8 cellular contexts compared by ENCODE assay signal in genomic region chr1:167221126-167221803, GRCh38. TPM values are rescaled to one million over a fixed set of nuclear protein-coding genes. Genes with fewer than 3 reads are reported as not detected.
A peak's percentile ranks its signal among the peaks of the same experiment; 100 is the strongest.
DNase-seq lines count a peak whose midpoint lies in the region; ATAC-seq and TF ChIP-seq lines count a peak whose summit lies in the region.

No MANE protein-coding gene starts in this region.

- H3K4me1 Mint-ChIP-seq in CD8-positive, alpha-beta memory T cell = peaks cover 29 to 55% (median 50%) of the 10 kb centered on the region in 3 donors
- peaks cover 21% of the 10 kb centered on the region for H3K4me1 Mint-ChIP-seq in glutamatergic neuron (ENCODE audit: low read depth, unreplicated experiment)

- peaks cover 0 to 14% (median 3%) of the 10 kb centered on the region in 3 donors for H3K36me3 Mint-ChIP-seq in CD8-positive, alpha-beta memory T cell
- H3K36me3 Mint-ChIP-seq in glutamatergic neuron (ENCODE audit: unreplicated experiment) = peaks cover 5% of the 10 kb centered on the region

- H3K36me3 ChIP-seq in CD8-positive, alpha-beta memory T cell (ENCODE audit: insufficient read depth, low read length) = no peaks in the 10 kb centered on the region
- H3K36me3 ChIP-seq in prostate gland = no peaks in the 10 kb centered on the region

- no peaks in the 10 kb centered on the region for H3K9me3 ChIP-seq in CD8-positive, alpha-beta memory T cell (ENCODE audit: low read length)
- no peaks in the 10 kb centered on the region for H3K9me3 ChIP-seq in prostate gland

- H3K27me3 ChIP-seq in CD8-positive, alpha-beta memory T cell (ENCODE audit: insufficient read depth, low read length, poor library complexity, severe bottlenecking) = no peaks in the 10 kb centered on the region
- H3K27me3 ChIP-seq in prostate gland (replicated peaks; ENCODE audit: insufficient read depth) = no peaks in the 10 kb centered on the region

- WGBS in prostate gland = 2% methylated on average over 62 of the region's 83 CpGs

- peak overlapping the region; percentile 58 to 95 (median 88) for H3K27ac Mint-ChIP-seq in CD8-positive, alpha-beta memory T cell
- H3K27ac Mint-ChIP-seq in glutamatergic neuron (ENCODE audit: unreplicated experiment) = peak overlapping the region; percentile 87

- POLR2A ChIA-PET in CD8-positive, alpha-beta memory T cell (lab: Charles Lee) = interaction anchor here (0.6 to 1.5 kb wide), 4 partner anchors 62 to 715 kb away, joined by 3 to 8 read pairs (median 5); partner anchors contain the start of genes CD247, DCAF6 and MPC2

- intact Hi-C loops in prostate gland (cut with DNase I) = loop anchor here (2.0 to 10.0 kb wide), 2 partner anchors 154 to 346 kb away; partner anchors contain the start of gene TADA1

- H3K27me3 Mint-ChIP-seq in CD8-positive, alpha-beta memory T cell = peaks cover 0 to 5% of the 10 kb centered on the region in 2 donors
- H3K27me3 Mint-ChIP-seq in glutamatergic neuron (ENCODE audit: unreplicated experiment) = peaks cover 15% of the 10 kb centered on the region

- H3K4me3 ChIP-seq in CD8-positive, alpha-beta memory T cell (ENCODE audit: low read length) = peak overlapping the region; percentile 63
- H3K4me3 ChIP-seq in prostate gland = peak overlapping the region; percentile 86 to 91

- DNase-seq in CD8-positive, alpha-beta memory T cell = peak in 2 of 5 donors; percentile 18 to 33
- DNase-seq in activated T-helper 1 cell treated with Interleukin-2 at 50 U/mL for 16 hours (ENCODE audit: low read depth) (peak; percentile 13), glutamatergic neuron (peak; percentile 69), prostate gland (ENCODE audit: low spot score) (peak; percentile 11), superior temporal gyrus (ENCODE audit: extremely low spot score) (no peak), epidermal melanocyte (ENCODE audit: insufficient read length, low spot score) (no peak)

- H3K4me1 ChIP-seq in CD8-positive, alpha-beta memory T cell (ENCODE audit: insufficient read depth, low read length) = peaks cover 28% of the 10 kb centered on the region
- peaks cover 2% of the 10 kb centered on the region for H3K4me1 ChIP-seq in prostate gland (replicated peaks)

- CTCF ChIA-PET in CD8-positive, alpha-beta memory T cell (lab: Charles Lee) = interaction anchor here (0.9 to 3.6 kb wide), 9 partner anchors 10 to 297 kb away, joined by 4 to 20 read pairs (median 6); partner anchors contain the start of genes CD247 and GPA33

- ATAC-seq in GM19455 (IDR thresholded peaks at IDR 0.05; ENCODE audit: unreplicated experiment) (peak; percentile 14), HG03558 (IDR thresholded peaks at IDR 0.05; ENCODE audit: extremely low read depth, unreplicated experiment) (peak; percentile 2)

- H3K27ac ChIP-seq in CD8-positive, alpha-beta memory T cell (ENCODE audit: low read depth, low read length) = peak overlapping the region; percentile 88
- peak overlapping the region; percentile 96 to 98 for H3K27ac ChIP-seq in prostate gland

- no peak for TF ChIP-seq CTCF in glutamatergic neuron (IDR thresholded peaks at IDR 0.05; ENCODE audit: partially characterized antibody, unreplicated experiment)
- no peak for TF ChIP-seq CTCF in prostate gland (IDR thresholded peaks at IDR 0.05)

- no peak for TF ChIP-seq POLR2A in prostate gland (IDR thresholded peaks at IDR 0.05)

- peak overlapping the region; percentile 91 to 98 (median 92) for H3K4me3 Mint-ChIP-seq in CD8-positive, alpha-beta memory T cell
- peak overlapping the region; percentile 66 for H3K4me3 Mint-ChIP-seq in glutamatergic neuron (ENCODE audit: unreplicated experiment)

- no peaks in the 10 kb centered on the region for H3K9me3 Mint-ChIP-seq in CD8-positive, alpha-beta memory T cell
- H3K9me3 Mint-ChIP-seq in glutamatergic neuron (ENCODE audit: unreplicated experiment) = peaks cover 12% of the 10 kb centered on the region

RNA-seq across cellular contexts. Expression of gene POU2F1, which starts 0.6 kb away (rescaled TPM):
- total RNA-seq in CD8-positive, alpha-beta memory T cell = 10 to 100 TPM; 12.3 to 13.5 TPM
- 11.8 TPM for polyA plus RNA-seq in CD8-positive, alpha-beta memory T cell
- total RNA-seq in glutamatergic neuron (ENCODE audit: unreplicated experiment) (37.7 TPM), prostate gland (10 to 100 TPM; 10.9 to 26.6 TPM)

Comparison
In these comparisons a context has a peak if more than half of its experiments do, and no peak if none do; other contexts are left out.
1. DNase-seq: peak in activated T-helper 1 cell treated with Interleukin-2 at 50 U/mL for 16 hours (single experiment), glutamatergic neuron (single experiment) and prostate gland (single experiment); none in superior temporal gyrus (single experiment) and epidermal melanocyte (single experiment).